ENCODE assay signal across 16 cellular contexts in genomic region chr1:6272476-6273270, GRCh38. TPM values are rescaled to one million over a fixed set of nuclear protein-coding genes. Genes with fewer than 3 reads are reported as not detected.
DNase-seq lines count a peak whose midpoint lies in the region; ATAC-seq, FAIRE-seq and TF ChIP-seq lines count a peak whose summit lies in the region.
"Had no signal": no experiment of that assay in that cellular context is flagged by ENCODE, and none has a peak within 500 bp of the region (broad histone marks: within the 10 kb centered on the region; RNA-seq: fewer than 3 reads in every experiment).

No MANE protein-coding gene starts in this region.

- no peak overlapping the region for H2BK5ac ChIP-seq in mesendoderm (ENCODE audit: low read length)

- WGBS in HUES64 = 83% methylated on average over 16 of the region's 16 CpGs
- WGBS in mesendoderm (ENCODE audit: extremely low coverage, insufficient coverage, low lambda C conversion rate) = no CpG with 5 or more reads among the region's 16 CpGs

- intact Hi-C loops in activated CD8-positive, alpha-beta T cell treated with anti-CD3 and anti-CD28 coated beads for 36 hours (cut with micrococcal nuclease) = no loop called here

- H3K18ac ChIP-seq in mesendoderm (ENCODE audit: low read length) = no peak overlapping the region

- ATAC-seq in activated CD8-positive, alpha-beta T cell treated with anti-CD3 and anti-CD28 coated beads for 36 hours = no peak

- H4K8ac ChIP-seq in mesendoderm (ENCODE audit: low read depth, low read length) = no peak overlapping the region

- H3K9me3 ChIP-seq in AG04450 (ENCODE audit: control insufficient read depth, insufficient read depth, low read length) = no peaks in the 10 kb centered on the region; the same call in 1 of the 2 replicates
- no peaks in the 10 kb centered on the region for H3K9me3 ChIP-seq in HUES64 (ENCODE audit: insufficient read depth, low read depth, low read length)
- H3K9me3 ChIP-seq: esophagus squamous epithelium, ovary had no signal

- H2BK120ac ChIP-seq in mesendoderm (ENCODE audit: low read depth, low read length) = no peak overlapping the region

- H3K23ac ChIP-seq in mesendoderm (ENCODE audit: low read length) = no peak overlapping the region

- H3K27ac ChIP-seq in AG04450 (ENCODE audit: low read depth, low read length) = no peak overlapping the region
- H3K27ac ChIP-seq in HUES64 (ENCODE audit: low read depth, low read length) = peak overlapping the region; percentile 53; the same call in 1 of the 2 replicates
- no peak overlapping the region for H3K27ac ChIP-seq in mesendoderm (ENCODE audit: low read depth, low read length)
- H3K27ac ChIP-seq: esophagus squamous epithelium, ovary had no signal

- no peak for FAIRE-seq in GM12891 (lab: Jason Lieb, UNC)

- H3K4me3 ChIP-seq in AG04450 (ENCODE audit: low read depth, low read length) = no peak overlapping the region
- no peak overlapping the region for H3K4me3 ChIP-seq in HUES64 (ENCODE audit: low read length)
- H3K4me3 ChIP-seq in choroid plexus epithelial cell (ENCODE audit: low read depth, low read length) = no peak overlapping the region
- H3K4me3 ChIP-seq in mesendoderm (ENCODE audit: low read length) = no peak overlapping the region
- H3K4me3 ChIP-seq: esophagus squamous epithelium, ovary had no signal

- no peaks in the 10 kb centered on the region for H3K9me3 Mint-ChIP-seq in activated CD8-positive, alpha-beta T cell treated with anti-CD3 and anti-CD28 coated beads for 36 hours

- no peaks in the 10 kb centered on the region for H3K27me3 ChIP-seq in AG04450 (ENCODE audit: control insufficient read depth, insufficient read depth, low read length)
- no peaks in the 10 kb centered on the region for H3K27me3 ChIP-seq in HUES64 (ENCODE audit: insufficient read depth, low read length)
- no peaks in the 10 kb centered on the region for H3K27me3 ChIP-seq in mesendoderm (ENCODE audit: insufficient read depth, low read length, poor library complexity)
- H3K27me3 ChIP-seq: esophagus squamous epithelium, ovary had no signal

- H3K4ac ChIP-seq in mesendoderm (ENCODE audit: low read depth, low read length) = no peak overlapping the region

- H2BK15ac ChIP-seq in mesendoderm (replicated peaks; ENCODE audit: low read depth) = no peak overlapping the region

- H3K56ac ChIP-seq in mesendoderm (ENCODE audit: low read length) = no peak overlapping the region

- H3K36me3 ChIP-seq in HUES64 (ENCODE audit: insufficient read depth, low read length) (no peaks in the 10 kb centered on the region; the same call in 1 of the 2 replicates), mesendoderm (ENCODE audit: control insufficient read depth, insufficient read depth, low read length) (peaks cover 2% of the 10 kb centered on the region)
- H3K36me3 ChIP-seq: esophagus squamous epithelium, ovary had no signal

- no peak overlapping the region for H3K4me2 ChIP-seq in mesendoderm (ENCODE audit: low read length)

- CTCF ChIA-PET in AG04450 (lab: Charles Lee) = no interaction called here
- CTCF ChIA-PET in activated CD8-positive, alpha-beta T cell treated with anti-CD3 and anti-CD28 coated beads for 36 hours (lab: Charles Lee) = no interaction called here

- peaks cover 2% of the 10 kb centered on the region for H3K36me3 Mint-ChIP-seq in activated CD8-positive, alpha-beta T cell treated with anti-CD3 and anti-CD28 coated beads for 36 hours (ENCODE audit: low read depth)

- H3K27me3 Mint-ChIP-seq in activated CD8-positive, alpha-beta T cell treated with anti-CD3 and anti-CD28 coated beads for 36 hours = no peaks in the 10 kb centered on the region

- H2AK5ac ChIP-seq in mesendoderm (ENCODE audit: low read length) = no peak overlapping the region

- H3K79me1 ChIP-seq in mesendoderm (ENCODE audit: low read length) = no peaks in the 10 kb centered on the region

- TF ChIP-seq CTCF in AG04450 (IDR thresholded peaks at IDR 0.05; ENCODE audit: low read depth, low read length) (peak; percentile 23; the same call in 1 of the 2 replicates), choroid plexus epithelial cell (conservative IDR thresholded peaks at IDR 0.05; ENCODE audit: low read depth, low read length) (peak; percentile 37)
- TF ChIP-seq CTCF in activated CD8-positive, alpha-beta T cell treated with anti-CD3 and anti-CD28 coated beads for 36 hours (IDR thresholded peaks at IDR 0.05) = no peak

- H3K9ac ChIP-seq in HUES64 (ENCODE audit: low read depth, low read length) = no peak overlapping the region
- no peak overlapping the region for H3K9ac ChIP-seq in mesendoderm (ENCODE audit: low read length)

- H3K4me1 Mint-ChIP-seq in activated CD8-positive, alpha-beta T cell treated with anti-CD3 and anti-CD28 coated beads for 36 hours (ENCODE audit: low read depth) = no peaks in the 10 kb centered on the region

- no peak overlapping the region for H3K4me3 Mint-ChIP-seq in activated CD8-positive, alpha-beta T cell treated with anti-CD3 and anti-CD28 coated beads for 36 hours

- POLR2A ChIA-PET in AG04450 (lab: Yijun Ruan, JAX) = no interaction called here
- POLR2A ChIA-PET in activated CD8-positive, alpha-beta T cell treated with anti-CD3 and anti-CD28 coated beads for 36 hours (lab: Charles Lee) = no interaction called here

- no peak overlapping the region for H4K5ac ChIP-seq in mesendoderm (ENCODE audit: low read length)

- DNase-seq in AG04450 (ENCODE audit: low read depth, low spot score) (no peak), choroid plexus epithelial cell (ENCODE audit: low read depth) (no peak), mesendoderm (peak; percentile 45), T-helper 9 cell (no peak), GM12891 (ENCODE audit: insufficient read length, low spot score) (no peak), GM19238 (ENCODE audit: insufficient read length, low spot score) (no peak)
- no peak for DNase-seq in activated CD8-positive, alpha-beta T cell treated with anti-CD3 and anti-CD28 coated beads for 36 hours
- DNase-seq: activated CD4-positive, CD25-positive, alpha-beta regulatory T cell treated with anti-CD3 and anti-CD28 coated beads, Interleukin-2, amount 50 U/mL, for 72 hours; activated T-cell treated with anti-CD3 and anti-CD28 coated beads, Interleukin-2, amount 50 U/mL, for 1 hour; cortex of kidney; esophagus squamous epithelium; NCI-H2171 treated with DMSO at 0.1 percent for 48 hours had no signal

- no peaks in the 10 kb centered on the region for H3K79me2 ChIP-seq in mesendoderm (ENCODE audit: control insufficient read depth, insufficient read depth, low read length)

- no peak overlapping the region for H3K27ac Mint-ChIP-seq in activated CD8-positive, alpha-beta T cell treated with anti-CD3 and anti-CD28 coated beads for 36 hours

- H3K4me1 ChIP-seq in HUES64 (ENCODE audit: insufficient read depth, low read length) (peaks cover 25% of the 10 kb centered on the region), mesendoderm (ENCODE audit: control insufficient read depth, low read depth, low read length) (peaks cover 2% of the 10 kb centered on the region)

- TF ChIP-seq POLR2A in GM12891 (IDR thresholded peaks at IDR 0.05; ENCODE audit: low read depth, low read length) = no peak

TF ChIP-seq in GM12891, 5 proteins besides CTCF, POLR2A, EP300 and RAD21:
- TF ChIP-seq PAX5 (IDR thresholded peaks at IDR 0.05; ENCODE audit: insufficient read depth, low read length, severe bottlenecking) (no peak), SPI1 (IDR thresholded peaks at IDR 0.05; ENCODE audit: low read depth, low read length) (no peak), TAF1 (IDR thresholded peaks at IDR 0.05; ENCODE audit: low read depth, low read length) (no peak), POU2F2 (IDR thresholded peaks at IDR 0.05; ENCODE audit: low read depth, low read length) (no peak), POLR2AphosphoS5 (IDR thresholded peaks at IDR 0.05; ENCODE audit: low read depth, low read length) (no peak)

RNA-seq across cellular contexts. Expression of gene GPR153, which starts 11.8 kb away (rescaled TPM):
- polyA plus RNA-seq in AG04450 (2011; rRNA removed) = 4.7 and 6.1 TPM in 2 replicates
- 5.3 and 7.0 TPM in 2 replicates for polyA minus RNA-seq in AG04450 (2011; rRNA and poly(A)+ RNA removed)
- polyA plus RNA-seq in HUES64 (2013, experiment 1 of 2) = 7.9 TPM
- 14.0 TPM for polyA plus RNA-seq in HUES64 (2013, experiment 2 of 2)
- 0.87 TPM for polyA plus RNA-seq in mesendoderm (2013, experiment 1 of 2)
- polyA plus RNA-seq in mesendoderm (2013, experiment 2 of 2) = 0.88 TPM
- polyA plus RNA-seq in GM12891 (2012; ENCODE audit: low read depth, missing spikeins) = 0.87 TPM
- under 1 TPM; 0.34 to 0.41 TPM for total RNA-seq in activated CD8-positive, alpha-beta T cell treated with anti-CD3 and anti-CD28 coated beads for 36 hours

RNA-seq across cellular contexts. Expression of gene HES3, which starts 28.7 kb away (rescaled TPM):
- polyA plus RNA-seq in AG04450 (2011; rRNA removed) = not detected in 2 replicates
- not detected in 2 replicates for polyA minus RNA-seq in AG04450 (2011; rRNA and poly(A)+ RNA removed)
- 40.9 TPM for polyA plus RNA-seq in HUES64 (2013, experiment 1 of 2)
- 47.5 TPM for polyA plus RNA-seq in HUES64 (2013, experiment 2 of 2)
- 0.27 TPM for polyA plus RNA-seq in mesendoderm (2013, experiment 1 of 2)
- polyA plus RNA-seq in mesendoderm (2013, experiment 2 of 2) = 0.20 TPM
- not detected for polyA plus RNA-seq in GM12891 (2012; ENCODE audit: low read depth, missing spikeins)
- total RNA-seq in activated CD8-positive, alpha-beta T cell treated with anti-CD3 and anti-CD28 coated beads for 36 hours = not detected
- total RNA-seq: esophagus squamous epithelium; lung microvascular endothelial cell; ovary; T-helper 1 cell treated with Interleukin-12 subunit alpha and Interleukin-12 subunit beta and Interleukin-4 antibody, amounts not matched to agents 30 ng/mL and 1 ng/mL, for 36 hours had no signal
- polyA plus RNA-seq: ovary had no signal

RNA-seq across cellular contexts. Expression of gene ICMT, which starts 36.9 kb away (rescaled TPM):
- polyA plus RNA-seq in AG04450 (2011; rRNA removed) = 59.3 and 65.3 TPM in 2 replicates
- 54.5 and 58.4 TPM in 2 replicates for polyA minus RNA-seq in AG04450 (2011; rRNA and poly(A)+ RNA removed)
- 95.1 TPM for polyA plus RNA-seq in HUES64 (2013, experiment 1 of 2)
- 86.5 TPM for polyA plus RNA-seq in HUES64 (2013, experiment 2 of 2)
- polyA plus RNA-seq in mesendoderm (2013, experiment 1 of 2) = 54.8 TPM
- polyA plus RNA-seq in mesendoderm (2013, experiment 2 of 2) = 54.8 TPM
- polyA plus RNA-seq in GM12891 (2012; ENCODE audit: low read depth, missing spikeins) = 19.3 TPM
- 10 to 100 TPM; 35.3 to 38.1 TPM for total RNA-seq in activated CD8-positive, alpha-beta T cell treated with anti-CD3 and anti-CD28 coated beads for 36 hours
